ENCODE assay signal across 17 cellular contexts in genomic region chr5:147441191-147441695, GRCh38.
"Had no signal": no experiment of that assay in that cellular context is flagged by ENCODE, and none has a peak within 500 bp of the region (broad histone marks: within the 10 kb centered on the region; RNA-seq: fewer than 3 reads in every experiment).

No MANE protein-coding gene starts in this region.

- H3K36me3 Mint-ChIP-seq: naive thymus-derived CD8-positive, alpha-beta T cell; type B pancreatic cell had no signal

- ATAC-seq: activated CD8-positive, alpha-beta T cell treated with anti-CD3 and anti-CD28 coated beads for 36 hours; activated T-helper 17 cell treated with anti-CD3 and anti-CD28 coated beads, Interleukin-2, amount 50 U/mL, for 72 hours; naive thymus-derived CD8-positive, alpha-beta T cell; stimulated activated naive CD8-positive, alpha-beta T cell treated with anti-CD3 and anti-CD28 coated beads, Interleukin-15, Interleukin-2, amounts not matched to agents 100 U/mL and 50 U/mL, for 24 hours had no signal

- H3K4me1 Mint-ChIP-seq: activated CD4-positive, alpha-beta T cell treated with anti-CD3 and anti-CD28 coated beads, Interleukin-2, amount 10 ng/mL, durations not matched to agents 24 days and 14 days; activated T-helper 17 cell treated with anti-CD3 and anti-CD28 coated beads, Interleukin-2, amount 50 U/mL, for 72 hours; naive thymus-derived CD8-positive, alpha-beta T cell had no signal

- H3K27ac ChIP-seq: epithelial cell of prostate had no signal

- DNase-seq: activated CD4-positive, alpha-beta T cell treated with anti-CD3 and anti-CD28 coated beads, Interleukin-2, amount 10 ng/mL, durations not matched to agents 24 days and 14 days; activated CD4-positive, CD25-positive, alpha-beta regulatory T cell; activated CD8-positive, alpha-beta T cell treated with anti-CD3 and anti-CD28 coated beads for 36 hours; activated naive CD4-positive, alpha-beta T cell treated with Interleukin-2 at 50 U/mL for 16 hours; activated T-cell treated with anti-CD3 and anti-CD28 coated beads, Interleukin-2, amount 50 U/mL, for 1 hour; caudate nucleus; endodermal cell; foreskin melanocyte; head of caudate nucleus; kidney glomerular epithelial cell; mesenchymal stem cell; naive thymus-derived CD8-positive, alpha-beta T cell; stimulated activated CD4-positive, alpha-beta T cell treated with anti-CD3 and anti-CD28 coated beads, Interleukin-2, amount 100 ng/mL, for 24 hours; stimulated activated naive CD8-positive, alpha-beta T cell treated with anti-CD3 and anti-CD28 coated beads, Interleukin-15, Interleukin-2, amounts not matched to agents 100 U/mL and 50 U/mL, for 24 hours had no signal

- H3K27ac Mint-ChIP-seq: activated CD4-positive, alpha-beta T cell treated with anti-CD3 and anti-CD28 coated beads, Interleukin-2, amount 10 ng/mL, durations not matched to agents 24 days and 14 days; activated CD8-positive, alpha-beta T cell treated with anti-CD3 and anti-CD28 coated beads for 36 hours; activated T-helper 17 cell treated with anti-CD3 and anti-CD28 coated beads, Interleukin-2, amount 50 U/mL, for 72 hours; endodermal cell; naive thymus-derived CD8-positive, alpha-beta T cell had no signal

- H3K4me3 Mint-ChIP-seq: activated CD4-positive, alpha-beta T cell treated with anti-CD3 and anti-CD28 coated beads, Interleukin-2, amount 10 ng/mL, durations not matched to agents 24 days and 14 days; activated CD8-positive, alpha-beta T cell treated with anti-CD3 and anti-CD28 coated beads for 36 hours; activated T-helper 17 cell treated with anti-CD3 and anti-CD28 coated beads, Interleukin-2, amount 50 U/mL, for 72 hours; endodermal cell; naive thymus-derived CD8-positive, alpha-beta T cell; type B pancreatic cell had no signal

- H3K27me3 Mint-ChIP-seq: type B pancreatic cell had no signal

- H3K9me3 Mint-ChIP-seq: activated CD4-positive, alpha-beta T cell treated with anti-CD3 and anti-CD28 coated beads, Interleukin-2, amount 10 ng/mL, durations not matched to agents 24 days and 14 days; activated CD8-positive, alpha-beta T cell treated with anti-CD3 and anti-CD28 coated beads for 36 hours; activated T-helper 17 cell treated with anti-CD3 and anti-CD28 coated beads, Interleukin-2, amount 50 U/mL, for 72 hours; endodermal cell; type B pancreatic cell had no signal
